In genomic region chr17:17913695-17914332, GRCh38 we compare ENCODE assay signal across 1 cellular context.
TF ChIP-seq lines count a peak whose summit lies in the region.

No MANE protein-coding gene starts in this region.

TF ChIP-seq in IMR-90, 13 proteins besides CTCF, POLR2A, EP300 and RAD21 (continued from another document):
- TF ChIP-seq MAZ (IDR thresholded peaks at IDR 0.05; ENCODE audit: borderline replicate concordance, low read depth, low read length) (peak; percentile 58; the same call in 1 of the 2 replicates), CHD1 (IDR thresholded peaks at IDR 0.05; ENCODE audit: low read depth, low read length) (no peak), RCOR1 (IDR thresholded peaks at IDR 0.05; ENCODE audit: insufficient replicate concordance, low read length) (no peak), CEBPB (IDR thresholded peaks at IDR 0.05; ENCODE audit: low read depth, low read length) (no peak), MAFK (IDR thresholded peaks at IDR 0.05; ENCODE audit: low read depth, low read length) (no peak)
- TF ChIP-seq, protein P1, sequence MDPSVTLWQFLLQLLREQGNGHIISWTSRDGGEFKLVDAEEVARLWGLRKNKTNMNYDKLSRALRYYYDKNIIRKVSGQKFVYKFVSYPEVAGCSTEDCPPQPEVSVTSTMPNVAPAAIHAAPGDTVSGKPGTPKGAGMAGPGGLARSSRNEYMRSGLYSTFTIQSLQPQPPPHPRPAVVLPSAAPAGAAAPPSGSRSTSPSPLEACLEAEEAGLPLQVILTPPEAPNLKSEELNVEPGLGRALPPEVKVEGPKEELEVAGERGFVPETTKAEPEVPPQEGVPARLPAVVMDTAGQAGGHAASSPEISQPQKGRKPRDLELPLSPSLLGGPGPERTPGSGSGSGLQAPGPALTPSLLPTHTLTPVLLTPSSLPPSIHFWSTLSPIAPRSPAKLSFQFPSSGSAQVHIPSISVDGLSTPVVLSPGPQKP (IDR thresholded peaks at IDR 0.05; ENCODE audit: borderline replicate concordance, low read depth, low read length) = no peak
